Comparison of ENCODE assay signal across 21 cellular contexts in genomic region chr10:98602224-98602623, GRCh38.
"Had no signal": no experiment of that assay in that cellular context is flagged by ENCODE, and none has a peak within 500 bp of the region (broad histone marks: within the 10 kb centered on the region; RNA-seq: fewer than 3 reads in every experiment).

No MANE protein-coding gene starts in this region.

- H3K9me3 ChIP-seq: esophagus squamous epithelium, gastrocnemius medialis, lower lobe of right lung had no signal

- H3K27ac ChIP-seq: coronary artery, epithelial cell of prostate, esophagus squamous epithelium, gastrocnemius medialis, heart right ventricle, left lung, lower lobe of right lung had no signal

- H3K4me3 ChIP-seq: coronary artery, esophagus squamous epithelium, gastrocnemius medialis, heart right ventricle, left lung, lower lobe of right lung had no signal

- H3K4me3 Mint-ChIP-seq: effector memory CD8-positive, alpha-beta T cell; endodermal cell had no signal

- H3K27me3 ChIP-seq: gastrocnemius medialis had no signal

- H3K36me3 ChIP-seq: esophagus squamous epithelium, gastrocnemius medialis, heart right ventricle, left lung, lower lobe of right lung had no signal

- ATAC-seq: effector memory CD8-positive, alpha-beta T cell; esophagus mucosa; gastrocnemius medialis; heart right ventricle; left cardiac atrium; left lung; left ventricle myocardium superior; lower lobe of right lung had no signal

- H3K4me1 ChIP-seq: esophagus squamous epithelium, gastrocnemius medialis, heart right ventricle, left lung, lower lobe of right lung had no signal

- DNase-seq: effector CD8-positive, alpha-beta T cell; effector memory CD8-positive, alpha-beta T cell; erythroblast; esophagus squamous epithelium; foreskin fibroblast; foreskin melanocyte; gastrocnemius medialis; glutamatergic neuron; head of caudate nucleus; heart right ventricle; hippocampal formation; left cardiac atrium; left lung; left ventricle myocardium superior; lower lobe of right lung; mesenchymal stem cell; midbrain had no signal

- H3K9me3 Mint-ChIP-seq: effector memory CD8-positive, alpha-beta T cell had no signal

- H3K27ac Mint-ChIP-seq: effector memory CD8-positive, alpha-beta T cell had no signal
